Comparison of ENCODE assay signal across 8 cellular contexts in genomic region chr11:124672531-124673215, GRCh38. TPM values are rescaled to one million over a fixed set of nuclear protein-coding genes. Genes with fewer than 3 reads are reported as not detected.
A peak's percentile ranks its signal among the peaks of the same experiment; 100 is the strongest.
DNase-seq lines count a peak whose midpoint lies in the region; ATAC-seq, FAIRE-seq and TF ChIP-seq lines count a peak whose summit lies in the region.

No MANE protein-coding gene starts in this region.

- no peak for TF ChIP-seq CTCF in epithelial cell of esophagus (IDR thresholded peaks at IDR 0.05; ENCODE audit: insufficient read depth, low read depth, low read length, missing control alignments)
- no peak for TF ChIP-seq CTCF in pancreas (IDR thresholded peaks at IDR 0.05)

- ATAC-seq in pancreas (peak in 2 of 4 donors; percentile 1), HG03342 (IDR thresholded peaks at IDR 0.05; ENCODE audit: unreplicated experiment) (no peak)

- in situ Hi-C loops in G401 (cut with HindIII; ENCODE audit: low sequenced_read_pairs): no loop called here

- no peaks in the 10 kb centered on the region for H3K27me3 ChIP-seq in pancreas

- DNase-seq in G401 (ENCODE audit: low spot score) (peak; percentile 34), RKO (ENCODE audit: low spot score) (peak; percentile 16), epithelial cell of esophagus (ENCODE audit: low read depth) (no peak), pancreas (no peak), iPS-NIHi11 (ENCODE audit: low spot score) (no peak), NCI-H345 treated with DMSO at 0.1 percent for 48 hours (lab: John Stamatoyannopoulos, UW; ENCODE audit: unreplicated experiment) (no peak), NOMO-1 treated with dmso at 0.1 percent for 144 hours (lab: John Stamatoyannopoulos, UW; ENCODE audit: unreplicated experiment) (no peak)

- intact Hi-C loops in pancreas (cut with DNase I): loop anchor here in 1 of 3 donors (10.0 kb wide), 1 partner anchor 72 kb away; no protein-coding TSS in a partner anchor

- FAIRE-seq in pancreas (lab: Jason Lieb, UNC): no peak

- peaks cover 0 to 9% (median 7%) of the 10 kb centered on the region in 3 donors for H3K4me1 ChIP-seq in pancreas

- no peaks in the 10 kb centered on the region for H3K9me3 ChIP-seq in pancreas

- peak overlapping the region in 3 of 4 donors; percentile 41 to 69 (median 59) for H3K27ac ChIP-seq in pancreas

- WGBS in pancreas, 2 donors: 58 to 61% methylated on average over 7 of the region's 7 CpGs

- H3K4me3 ChIP-seq in epithelial cell of esophagus (ENCODE audit: low read length): peak overlapping the region; percentile 79
- H3K4me3 ChIP-seq in pancreas: peak overlapping the region; percentile 21 to 69 (median 60)

- H3K36me3 ChIP-seq in pancreas: no peaks in the 10 kb centered on the region

RNA-seq across cellular contexts. Expression of gene SIAE, which starts 0.9 kb away (rescaled TPM):
- 3.8 and 5.9 TPM in 2 replicates for total RNA-seq in G401 (2014; rRNA removed; shearing (Covaris generic))
- 10 to 100 TPM in 5 of 6 donors, 1 to 10 TPM in 1; 9.6 to 29.8 (median 18.0) TPM for total RNA-seq in pancreas
- 10 to 100 TPM; 10.3 to 12.1 TPM for polyA plus RNA-seq in pancreas

RNA-seq across cellular contexts. Expression of gene SPA17, which starts 1.0 kb away (rescaled TPM):
- total RNA-seq in G401 (2014; rRNA removed; shearing (Covaris generic)): 28.8 and 36.9 TPM in 2 replicates
- total RNA-seq in pancreas: 1 to 10 TPM; 1.2 to 2.9 (median 2.1) TPM
- polyA plus RNA-seq in pancreas: 1 to 10 TPM; 6.0 to 7.3 TPM

RNA-seq across cellular contexts. Expression of gene TBRG1, which starts 50.0 kb away (rescaled TPM):
- total RNA-seq in G401 (2014; rRNA removed; shearing (Covaris generic)): 8.7 and 13.0 TPM in 2 replicates
- 10 to 100 TPM; 12.9 to 20.0 (median 14.2) TPM for total RNA-seq in pancreas
- polyA plus RNA-seq in pancreas: 10 to 100 TPM; 26.9 to 49.2 TPM

Comparison
In these comparisons a context has a peak if more than half of its experiments do, and no peak if none do; other contexts are left out.
1. DNase-seq: peak in G401 (single experiment) and RKO (single experiment); none in epithelial cell of esophagus (single experiment), pancreas (0 of 6), iPS-NIHi11 (single experiment), NCI-H345 treated with DMSO at 0.1 percent for 48 hours (single experiment) and NOMO-1 treated with dmso at 0.1 percent for 144 hours (single experiment).